8 cellular contexts compared by ENCODE assay signal in genomic region chr10:31490858-31491504, GRCh38.
DNase-seq lines count a peak whose midpoint lies in the region; ATAC-seq and TF ChIP-seq lines count a peak whose summit lies in the region.

No MANE protein-coding gene starts in this region.

- ATAC-seq in lung (ENCODE audit: insufficient read depth, low FRiP score) (no peak), HG03196 (IDR thresholded peaks at IDR 0.05; ENCODE audit: unreplicated experiment) (no peak), GM19035 (IDR thresholded peaks at IDR 0.05; ENCODE audit: unreplicated experiment) (no peak)

- 97 to 99% methylated on average over 1 of the region's 1 CpG for WGBS in lung, 2 donors

- no peaks in the 10 kb centered on the region for H3K4me1 ChIP-seq in lung (ENCODE audit: control insufficient read depth in 2 of 2, insufficient read depth in 2 of 2, low read length in 2 of 2)

- no peaks in the 10 kb centered on the region for H3K27me3 ChIP-seq in lung (ENCODE audit: control insufficient read depth, insufficient read depth)

- H3K27ac ChIP-seq in lung (ENCODE audit: low read depth in 1 of 2, low read length in 1 of 2), result no peak overlapping the region

- TF ChIP-seq CTCF in AG09309 (IDR thresholded peaks at IDR 0.05; ENCODE audit: control insufficient read depth, insufficient read depth, low read depth, low read length, missing control alignments), result peak; percentile 67
- TF ChIP-seq CTCF in GM12865 (IDR thresholded peaks at IDR 0.05; ENCODE audit: insufficient read depth, low read depth, low read length, missing control alignments), result peak; percentile 55
- TF ChIP-seq CTCF in lung (IDR thresholded peaks at IDR 0.05; ENCODE audit: control extremely low read depth, extremely low read depth), result peak; percentile 44

- no peak overlapping the region for H3K4me3 ChIP-seq in AG09309 (ENCODE audit: control insufficient read depth, low read depth, low read length)
- H3K4me3 ChIP-seq in GM12865 (ENCODE audit: low read depth, low read length), result no peak overlapping the region
- no peak overlapping the region for H3K4me3 ChIP-seq in lung

- H3K36me3 ChIP-seq in lung (ENCODE audit: control insufficient read depth in 2 of 2, insufficient read depth in 2 of 2, low read length in 2 of 2), result no peaks in the 10 kb centered on the region

- DNase-seq in AG09309 (ENCODE audit: low read depth), result peak; percentile 8
- DNase-seq in GM12865 (ENCODE audit: low read depth), result peak; percentile 66
- DNase-seq in NCI-H226, result peak; percentile 17
- DNase-seq in cerebellar cortex (ENCODE audit: low spot score), result peak; percentile 37
- no peak for DNase-seq in lung (ENCODE audit: low spot score)
- no peak for DNase-seq in epidermal melanocyte (ENCODE audit: insufficient read length, low spot score)

- no peaks in the 10 kb centered on the region for H3K9me3 ChIP-seq in lung (ENCODE audit: control insufficient read depth in 2 of 2, insufficient read depth in 1 of 2, low read length in 1 of 2)

Comparison
In these comparisons a context has a peak if more than half of its experiments do, and no peak if none do; other contexts are left out.
1. DNase-seq: peak in AG09309 (single experiment), GM12865 (single experiment), NCI-H226 (single experiment) and cerebellar cortex (single experiment); none in lung (single experiment) and epidermal melanocyte (single experiment).
2. Peak in every context shown above with its lines, with median percentiles within 50 percentile points of each other: CTCF ChIP-seq.